Comparison of ENCODE assay signal across 21 cellular contexts in the genomic region with DNA sequence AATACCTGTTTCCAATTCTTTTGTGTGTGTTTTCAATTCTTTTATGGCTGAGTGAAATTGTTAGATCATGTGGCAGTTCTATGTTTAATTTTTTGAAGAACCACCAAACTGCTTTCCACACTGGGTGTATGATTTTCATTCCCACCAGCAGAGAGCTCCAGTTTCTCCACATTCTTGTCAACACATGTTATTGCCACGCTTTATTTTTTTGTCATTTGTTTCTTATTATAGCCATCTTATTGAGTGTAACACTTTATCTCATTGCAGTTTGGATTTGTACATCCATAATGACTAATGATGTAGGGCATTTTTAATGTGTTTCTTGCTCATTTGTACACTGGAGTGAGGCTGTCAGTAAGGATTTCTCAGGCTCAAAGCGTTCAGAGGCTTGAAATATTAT.
A peak's percentile ranks its signal among the peaks of the same experiment; 100 is the strongest.
DNase-seq lines count a peak whose midpoint lies in the region; TF ChIP-seq lines count a peak whose summit lies in the region.
"Had no signal": no experiment of that assay in that cellular context is flagged by ENCODE, and none has a peak within 500 bp of the region (broad histone marks: within the 10 kb centered on the region; RNA-seq: fewer than 3 reads in every experiment).

No MANE protein-coding gene starts in this region.

- no peaks in the 10 kb centered on the region for H3F3A ChIP-seq in OCI-LY1 (ENCODE audit: insufficient read depth, low read length)

- no peak for TF ChIP-seq POLR2A in stomach (IDR thresholded peaks at IDR 0.05)

- no peaks in the 10 kb centered on the region for H4K20me1 ChIP-seq in OCI-LY1 (ENCODE audit: insufficient read depth, low read length)

- no peaks in the 10 kb centered on the region for H3K79me2 ChIP-seq in OCI-LY1 (ENCODE audit: insufficient read depth, low read length)

- peak; percentile 12 for DNase-seq in GM04503 (ENCODE audit: low read depth)
- DNase-seq in chondrocyte (ENCODE audit: low spot score) = no peak
- DNase-seq in myocyte (ENCODE audit: low read depth) = peak; percentile 23
- no peak for DNase-seq in GOT3 (lab: John Stamatoyannopoulos, UW)
- DNase-seq in stimulated activated CD4-positive, alpha-beta T cell treated with anti-CD3 and anti-CD28 coated beads, Interleukin-4, amount 100 ng/mL, for 4 hours = no peak
- no peak for DNase-seq in stomach
- DNase-seq in pons (ENCODE audit: low spot score) = no peak
- DNase-seq: CD4-positive, CD25-positive, alpha-beta regulatory T cell; DMS79 treated with DMSO at 0.1 percent for 48 hours; H7; MV-4-11; NCI-H1417 treated with DMSO at 0.1 percent for 48 hours; NCI-H1930; NCI-H2171; NCI-H446; NK-92 treated with Interleukin-12 subunit alpha and Interleukin-12 subunit beta, amount 100 ng/mL, for 24 hours; PC-3; SJCRH30; SW 1271 had no signal

- H2AFZ ChIP-seq in OCI-LY1 (ENCODE audit: low read length) = no peak overlapping the region

- no peak overlapping the region for H3K4me2 ChIP-seq in OCI-LY1 (ENCODE audit: low read length)

- TF ChIP-seq CTCF in OCI-LY1 (IDR thresholded peaks at IDR 0.05; ENCODE audit: low read length) = no peak
- TF ChIP-seq CTCF in chondrocyte (IDR thresholded peaks at IDR 0.05) = peak; percentile 68
- no peak for TF ChIP-seq CTCF in stomach (IDR thresholded peaks at IDR 0.05)

- H3K9me3 Mint-ChIP-seq in chondrocyte (ENCODE audit: low read depth) = peaks cover 12% of the 10 kb centered on the region

- no peaks in the 10 kb centered on the region for H3K9me2 ChIP-seq in OCI-LY1 (ENCODE audit: low read depth, low read length)

- H3K27ac ChIP-seq in OCI-LY1 (ENCODE audit: low read depth, low read length, poor library complexity, severe bottlenecking) (peak overlapping the region; percentile 22), stomach (no peak overlapping the region)
- H3K27ac ChIP-seq: SJCRH30 had no signal

- no peaks in the 10 kb centered on the region for H3K27me3 ChIP-seq in OCI-LY1 (ENCODE audit: insufficient read depth, low read length)
- no peaks in the 10 kb centered on the region for H3K27me3 ChIP-seq in stomach
- H3K27me3 ChIP-seq: SJCRH30 had no signal

- H3K36me3 Mint-ChIP-seq in chondrocyte (ENCODE audit: low read depth) = peaks cover 10% of the 10 kb centered on the region
- H3K36me3 Mint-ChIP-seq: CD4-positive, CD25-positive, alpha-beta regulatory T cell had no signal

- intact Hi-C loops in stomach (cut with DNase I; ENCODE audit: low total_unique reads) = no loop called here

- no peaks in the 10 kb centered on the region for H3K27me3 Mint-ChIP-seq in chondrocyte (ENCODE audit: low read depth)
- H3K27me3 Mint-ChIP-seq: B cell; CD4-positive, CD25-positive, alpha-beta regulatory T cell had no signal

- peaks cover 18% of the 10 kb centered on the region for H3K4me1 Mint-ChIP-seq in chondrocyte (ENCODE audit: low read depth)
- H3K4me1 Mint-ChIP-seq: B cell; CD4-positive, CD25-positive, alpha-beta regulatory T cell had no signal

- peak overlapping the region; percentile 61 for H3K27ac Mint-ChIP-seq in chondrocyte (ENCODE audit: unreplicated experiment)
- H3K27ac Mint-ChIP-seq: B cell; CD4-positive, CD25-positive, alpha-beta regulatory T cell had no signal

- H3K36me3 ChIP-seq in OCI-LY1 (ENCODE audit: insufficient read depth, low read length) (no peaks in the 10 kb centered on the region), stomach (no peaks in the 10 kb centered on the region)
- H3K36me3 ChIP-seq: SJCRH30 had no signal

- no peaks in the 10 kb centered on the region for H3K9me3 ChIP-seq in OCI-LY1 (ENCODE audit: low read length)
- no peaks in the 10 kb centered on the region for H3K9me3 ChIP-seq in stomach
- H3K9me3 ChIP-seq: SJCRH30 had no signal

- H3K9ac ChIP-seq in OCI-LY1 (ENCODE audit: low read length) = no peak overlapping the region

- 51 to 69% (median 62%) methylated on average over 2 of the region's 2 CpGs for WGBS in stomach, 5 donors

- H3K4me3 ChIP-seq in OCI-LY1 (ENCODE audit: low read depth, low read length, poor library complexity, severe bottlenecking) (no peak overlapping the region), stomach (no peak overlapping the region)
- H3K4me3 ChIP-seq: SJCRH30 had no signal

- TF ChIP-seq EP300 in stomach (IDR thresholded peaks at IDR 0.05) = no peak

- H3K4me3 Mint-ChIP-seq in chondrocyte (ENCODE audit: unreplicated experiment) = no peak overlapping the region
- H3K4me3 Mint-ChIP-seq: B cell; CD4-positive, CD25-positive, alpha-beta regulatory T cell had no signal

- H3K4me1 ChIP-seq in OCI-LY1 (ENCODE audit: insufficient read depth, low read length, severe bottlenecking) (peaks cover 22% of the 10 kb centered on the region), stomach (no peaks in the 10 kb centered on the region)
- H3K4me1 ChIP-seq: SJCRH30 had no signal

Comparison
In these comparisons a context has a peak if more than half of its experiments do, and no peak if none do; other contexts are left out.
1. DNase-seq: peak in GM04503 (single experiment) and myocyte (single experiment); none in chondrocyte (single experiment), GOT3 (single experiment), stimulated activated CD4-positive, alpha-beta T cell treated with anti-CD3 and anti-CD28 coated beads, Interleukin-4, amount 100 ng/mL, for 4 hours (0 of 2), stomach (single experiment) and pons (single experiment).